ENCODE assay signal across 8 cellular contexts in the genomic region with DNA sequence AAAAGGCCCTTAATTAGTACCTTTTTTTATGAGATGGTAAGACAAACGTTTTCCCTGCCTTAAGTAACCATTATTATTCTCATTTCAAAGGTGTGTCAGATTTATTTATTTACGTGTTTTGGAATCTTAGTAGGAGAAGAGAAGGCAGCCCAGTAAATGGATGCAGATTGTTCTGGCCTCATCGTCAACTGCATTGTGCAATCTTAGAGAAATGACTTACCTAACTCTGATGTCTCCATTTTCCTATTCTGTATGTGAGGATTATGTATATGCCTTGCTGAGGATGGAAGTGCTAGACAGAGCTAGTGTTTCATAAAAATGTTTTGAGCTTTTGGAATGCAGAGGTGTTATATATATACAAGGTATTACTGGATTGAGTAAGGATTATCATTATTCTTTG.
"Had no signal": no experiment of that assay in that cellular context is flagged by ENCODE, and none has a peak within 500 bp of the region (broad histone marks: within the 10 kb centered on the region; RNA-seq: fewer than 3 reads in every experiment).

No MANE protein-coding gene starts in this region.

- H3K4me3 ChIP-seq: GM12878 had no signal

- FAIRE-seq: G401.6, GM12878, GM12891, GM12892, GM18507, GM19239 had no signal

- ATAC-seq: GM12878 had no signal

- DNase-seq: GDM1, GF-D8 had no signal
